In the genomic region with DNA sequence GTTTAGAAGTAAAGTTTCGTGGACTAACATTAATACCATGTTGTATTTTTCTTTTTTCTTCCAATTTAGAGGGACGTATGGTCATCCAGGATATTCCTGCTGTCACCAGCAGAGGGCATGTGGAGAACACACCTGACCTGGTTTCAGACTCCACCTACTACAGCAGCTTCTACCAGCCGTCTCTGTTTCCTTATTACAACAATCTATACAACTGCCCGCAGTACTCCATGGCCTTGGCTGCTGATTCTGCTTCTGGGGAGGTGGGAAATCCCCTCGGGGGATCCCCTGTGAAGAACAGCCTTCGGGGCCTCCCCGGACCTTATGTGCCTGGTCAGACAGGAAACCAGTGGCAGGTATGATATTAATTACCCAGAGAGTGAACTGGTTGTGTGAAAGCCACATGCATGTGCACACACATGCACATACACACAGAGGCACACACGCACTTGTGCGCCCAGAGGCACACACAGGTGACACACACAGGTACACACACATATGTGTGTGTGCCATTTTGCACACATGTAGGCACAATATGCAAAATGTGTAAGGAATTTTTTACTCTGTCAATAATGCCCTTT, we compare ENCODE assay signal across 1 cellular context.
TF ChIP-seq lines count a peak whose summit lies in the region.

No MANE protein-coding gene starts in this region.

TF ChIP-seq in GM12878, 131 proteins besides CTCF, POLR2A, EP300 and RAD21 (continued from another document and continues in another):
- TF ChIP-seq, protein P1, sequence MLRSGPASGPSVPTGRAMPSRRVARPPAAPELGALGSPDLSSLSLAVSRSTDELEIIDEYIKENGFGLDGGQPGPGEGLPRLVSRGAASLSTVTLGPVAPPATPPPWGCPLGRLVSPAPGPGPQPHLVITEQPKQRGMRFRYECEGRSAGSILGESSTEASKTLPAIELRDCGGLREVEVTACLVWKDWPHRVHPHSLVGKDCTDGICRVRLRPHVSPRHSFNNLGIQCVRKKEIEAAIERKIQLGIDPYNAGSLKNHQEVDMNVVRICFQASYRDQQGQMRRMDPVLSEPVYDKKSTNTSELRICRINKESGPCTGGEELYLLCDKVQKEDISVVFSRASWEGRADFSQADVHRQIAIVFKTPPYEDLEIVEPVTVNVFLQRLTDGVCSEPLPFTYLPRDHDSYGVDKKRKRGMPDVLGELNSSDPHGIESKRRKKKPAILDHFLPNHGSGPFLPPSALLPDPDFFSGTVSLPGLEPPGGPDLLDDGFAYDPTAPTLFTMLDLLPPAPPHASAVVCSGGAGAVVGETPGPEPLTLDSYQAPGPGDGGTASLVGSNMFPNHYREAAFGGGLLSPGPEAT (IDR thresholded peaks at IDR 0.05; ENCODE audit: low read depth), result peak; percentile 98
- TF ChIP-seq RCOR1 (conservative IDR thresholded peaks at IDR 0.05; ENCODE audit: low read depth, low read length) (no peak; the same call in 1 of the 2 replicates), HDGF (IDR thresholded peaks at IDR 0.05) (peak; percentile 17; the same call in 1 of the 2 replicates), MEF2B (IDR thresholded peaks at IDR 0.05; ENCODE audit: partially characterized antibody, poor library complexity, severe bottlenecking) (peak; percentile 88), PML (IDR thresholded peaks at IDR 0.05; ENCODE audit: low read length) (peak; percentile 65; the same call in 1 of the 2 replicates), ETV6 (conservative IDR thresholded peaks at IDR 0.05 in 1 of 2, IDR thresholded peaks at IDR 0.05 in 1 of 2; ENCODE audit: borderline replicate concordance in 1 of 2, low read depth in 1 of 2) (peak in 1 of 2 experiments; percentile 87; a peak in 2 of 4 replicates), ASH2L (IDR thresholded peaks at IDR 0.05; ENCODE audit: borderline replicate concordance, low read depth) (no peak), STAT1 (conservative IDR thresholded peaks at IDR 0.05) (no peak), ZNF207 (IDR thresholded peaks at IDR 0.05; ENCODE audit: borderline replicate concordance) (peak; percentile 79; the same call in 1 of the 2 replicates), NBN (IDR thresholded peaks at IDR 0.05) (peak; percentile 86), BCL11A (IDR thresholded peaks at IDR 0.05; ENCODE audit: low read depth, low read length) (peak; percentile 94), ZSCAN29 (IDR thresholded peaks at IDR 0.05) (0 out of 2 replicates have a peak, but pooled peaks have one; percentile 16), RAD51 (IDR thresholded peaks at IDR 0.05) (0 out of 2 replicates have a peak, but pooled peaks have one; percentile 15), SPI1 (IDR thresholded peaks at IDR 0.05; ENCODE audit: borderline replicate concordance, insufficient read depth, low read depth, low read length) (no peak), FOXM1 (IDR thresholded peaks at IDR 0.05; ENCODE audit: low read depth, low read length) (peak; percentile 84), ZNF24 (IDR thresholded peaks at IDR 0.05) (0 out of 2 replicates have a peak, but pooled peaks have one; percentile 58), MYC (IDR thresholded peaks at IDR 0.05; ENCODE audit: insufficient read depth, insufficient read length, insufficient replicate concordance, low read length, severe bottlenecking) (no peak), WRNIP1 (IDR thresholded peaks at IDR 0.05; ENCODE audit: borderline replicate concordance, low read depth, low read length) (0 out of 2 replicates have a peak, but pooled peaks have one; percentile 17), TAF1 (IDR thresholded peaks at IDR 0.05; ENCODE audit: borderline replicate concordance, low read depth, low read length) (no peak), SIN3A (IDR thresholded peaks at IDR 0.05; ENCODE audit: low read depth, low read length) (no peak), MTA2 (IDR thresholded peaks at IDR 0.05; ENCODE audit: low read depth) (peak; percentile 97), ESRRA (IDR thresholded peaks at IDR 0.05; ENCODE audit: low read length) (no peak; the same call in 1 of the 2 replicates), RFX5 (IDR thresholded peaks at IDR 0.05; ENCODE audit: low read depth, low read length) (no peak), EED (IDR thresholded peaks at IDR 0.05; ENCODE audit: low read depth) (peak; percentile 62), CHD1 (IDR thresholded peaks at IDR 0.05; ENCODE audit: low read depth, low read length) (no peak), SMC3 (IDR thresholded peaks at IDR 0.05; ENCODE audit: borderline replicate concordance, low read length) (peak; percentile 100), IRF4 (IDR thresholded peaks at IDR 0.05; ENCODE audit: low read depth, low read length) (peak; percentile 39; the same call in 1 of the 2 replicates), CREB1 (IDR thresholded peaks at IDR 0.05; ENCODE audit: low read depth) (peak; percentile 68), ZNF217 (IDR thresholded peaks at IDR 0.05) (peak; percentile 62; the same call in 1 of the 2 replicates), ZNF274 (IDR thresholded peaks at IDR 0.05; ENCODE audit: insufficient read depth, insufficient read length) (no peak)
- TF ChIP-seq, protein P2, sequence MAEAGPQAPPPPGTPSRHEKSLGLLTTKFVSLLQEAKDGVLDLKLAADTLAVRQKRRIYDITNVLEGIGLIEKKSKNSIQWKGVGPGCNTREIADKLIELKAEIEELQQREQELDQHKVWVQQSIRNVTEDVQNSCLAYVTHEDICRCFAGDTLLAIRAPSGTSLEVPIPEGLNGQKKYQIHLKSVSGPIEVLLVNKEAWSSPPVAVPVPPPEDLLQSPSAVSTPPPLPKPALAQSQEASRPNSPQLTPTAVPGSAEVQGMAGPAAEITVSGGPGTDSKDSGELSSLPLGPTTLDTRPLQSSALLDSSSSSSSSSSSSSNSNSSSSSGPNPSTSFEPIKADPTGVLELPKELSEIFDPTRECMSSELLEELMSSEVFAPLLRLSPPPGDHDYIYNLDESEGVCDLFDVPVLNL (IDR thresholded peaks at IDR 0.05; ENCODE audit: low read depth, low read length), result no peak
- TF ChIP-seq, protein P3, sequence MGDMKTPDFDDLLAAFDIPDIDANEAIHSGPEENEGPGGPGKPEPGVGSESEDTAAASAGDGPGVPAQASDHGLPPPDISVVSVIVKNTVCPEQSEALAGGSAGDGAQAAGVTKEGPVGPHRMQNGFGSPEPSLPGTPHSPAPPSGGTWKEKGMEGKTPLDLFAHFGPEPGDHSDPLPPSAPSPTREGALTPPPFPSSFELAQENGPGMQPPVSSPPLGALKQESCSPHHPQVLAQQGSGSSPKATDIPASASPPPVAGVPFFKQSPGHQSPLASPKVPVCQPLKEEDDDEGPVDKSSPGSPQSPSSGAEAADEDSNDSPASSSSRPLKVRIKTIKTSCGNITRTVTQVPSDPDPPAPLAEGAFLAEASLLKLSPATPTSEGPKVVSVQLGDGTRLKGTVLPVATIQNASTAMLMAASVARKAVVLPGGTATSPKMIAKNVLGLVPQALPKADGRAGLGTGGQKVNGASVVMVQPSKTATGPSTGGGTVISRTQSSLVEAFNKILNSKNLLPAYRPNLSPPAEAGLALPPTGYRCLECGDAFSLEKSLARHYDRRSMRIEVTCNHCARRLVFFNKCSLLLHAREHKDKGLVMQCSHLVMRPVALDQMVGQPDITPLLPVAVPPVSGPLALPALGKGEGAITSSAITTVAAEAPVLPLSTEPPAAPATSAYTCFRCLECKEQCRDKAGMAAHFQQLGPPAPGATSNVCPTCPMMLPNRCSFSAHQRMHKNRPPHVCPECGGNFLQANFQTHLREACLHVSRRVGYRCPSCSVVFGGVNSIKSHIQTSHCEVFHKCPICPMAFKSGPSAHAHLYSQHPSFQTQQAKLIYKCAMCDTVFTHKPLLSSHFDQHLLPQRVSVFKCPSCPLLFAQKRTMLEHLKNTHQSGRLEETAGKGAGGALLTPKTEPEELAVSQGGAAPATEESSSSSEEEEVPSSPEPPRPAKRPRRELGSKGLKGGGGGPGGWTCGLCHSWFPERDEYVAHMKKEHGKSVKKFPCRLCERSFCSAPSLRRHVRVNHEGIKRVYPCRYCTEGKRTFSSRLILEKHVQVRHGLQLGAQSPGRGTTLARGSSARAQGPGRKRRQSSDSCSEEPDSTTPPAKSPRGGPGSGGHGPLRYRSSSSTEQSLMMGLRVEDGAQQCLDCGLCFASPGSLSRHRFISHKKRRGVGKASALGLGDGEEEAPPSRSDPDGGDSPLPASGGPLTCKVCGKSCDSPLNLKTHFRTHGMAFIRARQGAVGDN (IDR thresholded peaks at IDR 0.05), result no peak
- TF ChIP-seq, protein P4, sequence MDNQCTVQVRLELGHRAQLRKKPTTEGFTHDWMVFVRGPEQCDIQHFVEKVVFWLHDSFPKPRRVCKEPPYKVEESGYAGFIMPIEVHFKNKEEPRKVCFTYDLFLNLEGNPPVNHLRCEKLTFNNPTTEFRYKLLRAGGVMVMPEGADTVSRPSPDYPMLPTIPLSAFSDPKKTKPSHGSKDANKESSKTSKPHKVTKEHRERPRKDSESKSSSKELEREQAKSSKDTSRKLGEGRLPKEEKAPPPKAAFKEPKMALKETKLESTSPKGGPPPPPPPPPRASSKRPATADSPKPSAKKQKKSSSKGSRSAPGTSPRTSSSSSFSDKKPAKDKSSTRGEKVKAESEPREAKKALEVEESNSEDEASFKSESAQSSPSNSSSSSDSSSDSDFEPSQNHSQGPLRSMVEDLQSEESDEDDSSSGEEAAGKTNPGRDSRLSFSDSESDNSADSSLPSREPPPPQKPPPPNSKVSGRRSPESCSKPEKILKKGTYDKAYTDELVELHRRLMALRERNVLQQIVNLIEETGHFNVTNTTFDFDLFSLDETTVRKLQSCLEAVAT (IDR thresholded peaks at IDR 0.05), result peak; percentile 54
- TF ChIP-seq, protein P5, sequence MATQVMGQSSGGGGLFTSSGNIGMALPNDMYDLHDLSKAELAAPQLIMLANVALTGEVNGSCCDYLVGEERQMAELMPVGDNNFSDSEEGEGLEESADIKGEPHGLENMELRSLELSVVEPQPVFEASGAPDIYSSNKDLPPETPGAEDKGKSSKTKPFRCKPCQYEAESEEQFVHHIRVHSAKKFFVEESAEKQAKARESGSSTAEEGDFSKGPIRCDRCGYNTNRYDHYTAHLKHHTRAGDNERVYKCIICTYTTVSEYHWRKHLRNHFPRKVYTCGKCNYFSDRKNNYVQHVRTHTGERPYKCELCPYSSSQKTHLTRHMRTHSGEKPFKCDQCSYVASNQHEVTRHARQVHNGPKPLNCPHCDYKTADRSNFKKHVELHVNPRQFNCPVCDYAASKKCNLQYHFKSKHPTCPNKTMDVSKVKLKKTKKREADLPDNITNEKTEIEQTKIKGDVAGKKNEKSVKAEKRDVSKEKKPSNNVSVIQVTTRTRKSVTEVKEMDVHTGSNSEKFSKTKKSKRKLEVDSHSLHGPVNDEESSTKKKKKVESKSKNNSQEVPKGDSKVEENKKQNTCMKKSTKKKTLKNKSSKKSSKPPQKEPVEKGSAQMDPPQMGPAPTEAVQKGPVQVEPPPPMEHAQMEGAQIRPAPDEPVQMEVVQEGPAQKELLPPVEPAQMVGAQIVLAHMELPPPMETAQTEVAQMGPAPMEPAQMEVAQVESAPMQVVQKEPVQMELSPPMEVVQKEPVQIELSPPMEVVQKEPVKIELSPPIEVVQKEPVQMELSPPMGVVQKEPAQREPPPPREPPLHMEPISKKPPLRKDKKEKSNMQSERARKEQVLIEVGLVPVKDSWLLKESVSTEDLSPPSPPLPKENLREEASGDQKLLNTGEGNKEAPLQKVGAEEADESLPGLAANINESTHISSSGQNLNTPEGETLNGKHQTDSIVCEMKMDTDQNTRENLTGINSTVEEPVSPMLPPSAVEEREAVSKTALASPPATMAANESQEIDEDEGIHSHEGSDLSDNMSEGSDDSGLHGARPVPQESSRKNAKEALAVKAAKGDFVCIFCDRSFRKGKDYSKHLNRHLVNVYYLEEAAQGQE (IDR thresholded peaks at IDR 0.05; ENCODE audit: low read depth, low read length), result no peak
- TF ChIP-seq, protein P6, sequence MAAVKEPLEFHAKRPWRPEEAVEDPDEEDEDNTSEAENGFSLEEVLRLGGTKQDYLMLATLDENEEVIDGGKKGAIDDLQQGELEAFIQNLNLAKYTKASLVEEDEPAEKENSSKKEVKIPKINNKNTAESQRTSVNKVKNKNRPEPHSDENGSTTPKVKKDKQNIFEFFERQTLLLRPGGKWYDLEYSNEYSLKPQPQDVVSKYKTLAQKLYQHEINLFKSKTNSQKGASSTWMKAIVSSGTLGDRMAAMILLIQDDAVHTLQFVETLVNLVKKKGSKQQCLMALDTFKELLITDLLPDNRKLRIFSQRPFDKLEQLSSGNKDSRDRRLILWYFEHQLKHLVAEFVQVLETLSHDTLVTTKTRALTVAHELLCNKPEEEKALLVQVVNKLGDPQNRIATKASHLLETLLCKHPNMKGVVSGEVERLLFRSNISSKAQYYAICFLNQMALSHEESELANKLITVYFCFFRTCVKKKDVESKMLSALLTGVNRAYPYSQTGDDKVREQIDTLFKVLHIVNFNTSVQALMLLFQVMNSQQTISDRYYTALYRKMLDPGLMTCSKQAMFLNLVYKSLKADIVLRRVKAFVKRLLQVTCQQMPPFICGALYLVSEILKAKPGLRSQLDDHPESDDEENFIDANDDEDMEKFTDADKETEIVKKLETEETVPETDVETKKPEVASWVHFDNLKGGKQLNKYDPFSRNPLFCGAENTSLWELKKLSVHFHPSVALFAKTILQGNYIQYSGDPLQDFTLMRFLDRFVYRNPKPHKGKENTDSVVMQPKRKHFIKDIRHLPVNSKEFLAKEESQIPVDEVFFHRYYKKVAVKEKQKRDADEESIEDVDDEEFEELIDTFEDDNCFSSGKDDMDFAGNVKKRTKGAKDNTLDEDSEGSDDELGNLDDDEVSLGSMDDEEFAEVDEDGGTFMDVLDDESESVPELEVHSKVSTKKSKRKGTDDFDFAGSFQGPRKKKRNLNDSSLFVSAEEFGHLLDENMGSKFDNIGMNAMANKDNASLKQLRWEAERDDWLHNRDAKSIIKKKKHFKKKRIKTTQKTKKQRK (IDR thresholded peaks at IDR 0.05; ENCODE audit: low read depth, low read length), result no peak
- TF ChIP-seq, protein P7, sequence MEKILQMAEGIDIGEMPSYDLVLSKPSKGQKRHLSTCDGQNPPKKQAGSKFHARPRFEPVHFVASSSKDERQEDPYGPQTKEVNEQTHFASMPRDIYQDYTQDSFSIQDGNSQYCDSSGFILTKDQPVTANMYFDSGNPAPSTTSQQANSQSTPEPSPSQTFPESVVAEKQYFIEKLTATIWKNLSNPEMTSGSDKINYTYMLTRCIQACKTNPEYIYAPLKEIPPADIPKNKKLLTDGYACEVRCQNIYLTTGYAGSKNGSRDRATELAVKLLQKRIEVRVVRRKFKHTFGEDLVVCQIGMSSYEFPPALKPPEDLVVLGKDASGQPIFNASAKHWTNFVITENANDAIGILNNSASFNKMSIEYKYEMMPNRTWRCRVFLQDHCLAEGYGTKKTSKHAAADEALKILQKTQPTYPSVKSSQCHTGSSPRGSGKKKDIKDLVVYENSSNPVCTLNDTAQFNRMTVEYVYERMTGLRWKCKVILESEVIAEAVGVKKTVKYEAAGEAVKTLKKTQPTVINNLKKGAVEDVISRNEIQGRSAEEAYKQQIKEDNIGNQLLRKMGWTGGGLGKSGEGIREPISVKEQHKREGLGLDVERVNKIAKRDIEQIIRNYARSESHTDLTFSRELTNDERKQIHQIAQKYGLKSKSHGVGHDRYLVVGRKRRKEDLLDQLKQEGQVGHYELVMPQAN (conservative IDR thresholded peaks at IDR 0.05), result no peak; the same call in 1 of the 2 replicates
- TF ChIP-seq, protein P8, sequence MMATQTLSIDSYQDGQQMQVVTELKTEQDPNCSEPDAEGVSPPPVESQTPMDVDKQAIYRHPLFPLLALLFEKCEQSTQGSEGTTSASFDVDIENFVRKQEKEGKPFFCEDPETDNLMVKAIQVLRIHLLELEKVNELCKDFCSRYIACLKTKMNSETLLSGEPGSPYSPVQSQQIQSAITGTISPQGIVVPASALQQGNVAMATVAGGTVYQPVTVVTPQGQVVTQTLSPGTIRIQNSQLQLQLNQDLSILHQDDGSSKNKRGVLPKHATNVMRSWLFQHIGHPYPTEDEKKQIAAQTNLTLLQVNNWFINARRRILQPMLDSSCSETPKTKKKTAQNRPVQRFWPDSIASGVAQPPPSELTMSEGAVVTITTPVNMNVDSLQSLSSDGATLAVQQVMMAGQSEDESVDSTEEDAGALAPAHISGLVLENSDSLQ (IDR thresholded peaks at IDR 0.05), result peak; percentile 82
